Comparison of ENCODE assay signal across 31 cellular contexts in genomic region chr2:11889854-11890253, GRCh38.
"Had no signal": no experiment of that assay in that cellular context is flagged by ENCODE, and none has a peak within 500 bp of the region (broad histone marks: within the 10 kb centered on the region; RNA-seq: fewer than 3 reads in every experiment).

No MANE protein-coding gene starts in this region.

- H2AFZ ChIP-seq: neural progenitor cell, parathyroid adenoma had no signal

- H3K4me1 Mint-ChIP-seq: nephron; neural progenitor cell; stimulated activated memory B cell treated with anti-CD40 and anti-IgM and Interleukin-4, amounts not matched to agents 10 μg/mL and 1 μg/mL and 100 μg/mL, for 72 hours; stimulated activated naive CD8-positive, alpha-beta T cell treated with anti-CD3 and anti-CD28 coated beads, Interleukin-15, amount 100 ng/mL, for 72 hours had no signal

- H3K4me3 ChIP-seq: neural progenitor cell, ovary, psoas muscle, skin epidermis, smooth muscle cell, spleen, suprapubic skin, testis, tibial artery, transverse colon, upper lobe of right lung, uterus had no signal

- H3K4me3 Mint-ChIP-seq: natural killer cell; nephron; neural progenitor cell; stimulated activated memory B cell treated with anti-CD40 and anti-IgM and Interleukin-4, amounts not matched to agents 10 μg/mL and 1 μg/mL and 100 μg/mL, for 72 hours; stimulated activated naive CD8-positive, alpha-beta T cell treated with anti-CD3 and anti-CD28 coated beads, Interleukin-15, amount 100 ng/mL, for 72 hours; type B pancreatic cell had no signal

- H3K9me3 ChIP-seq: ovary, suprapubic skin, testis, uterus had no signal

- H3K27ac ChIP-seq: neural progenitor cell, ovary, parathyroid adenoma, psoas muscle, skin epidermis, spleen, suprapubic skin, testis, tibial artery, transverse colon, upper lobe of right lung, uterus had no signal

- H3K27ac Mint-ChIP-seq: nephron; neural progenitor cell; progenitor cell of endocrine pancreas; stimulated activated memory B cell treated with anti-CD40 and anti-IgM and Interleukin-4, amounts not matched to agents 10 μg/mL and 1 μg/mL and 100 μg/mL, for 72 hours; stimulated activated naive CD8-positive, alpha-beta T cell treated with anti-CD3 and anti-CD28 coated beads, Interleukin-15, amount 100 ng/mL, for 72 hours; type B pancreatic cell had no signal

- H3K79me2 ChIP-seq: parathyroid adenoma had no signal

- DNase-seq: natural killer cell; occipital lobe; ovary; posterior cingulate gyrus; psoas muscle; right cardiac atrium; spleen; stimulated activated CD4-positive, alpha-beta T cell treated with anti-CD3 and anti-CD28 coated beads, Interleukin-12 subunit alpha, Interleukin-12 subunit beta, amount 100 ng/mL, for 4 hours; stimulated activated CD4-positive, alpha-beta T cell treated with anti-CD3 and anti-CD28 coated beads, Interleukin-1b, Interleukin-23, amount 100 ng/mL, for 48 hours; stimulated activated CD4-positive, alpha-beta T cell treated with anti-CD3 and anti-CD28 coated beads, Interleukin-4, amount 100 ng/mL, for 1 hour; stimulated activated CD4-positive, alpha-beta T cell treated with anti-CD3 and anti-CD28 coated beads, Interleukin-4, amount 100 ng/mL, for 4 hours; stimulated activated CD8-positive, alpha-beta memory T cell treated with anti-CD3 and anti-CD28 coated beads, Interleukin-4, amount 100 ng/mL, for 48 hours; stimulated activated naive CD4-positive, alpha-beta T cell; stimulated activated naive CD8-positive, alpha-beta T cell treated with anti-CD3 and anti-CD28 coated beads, Interleukin-15, amount 100 ng/mL, for 72 hours; stimulated activated naive CD8-positive, alpha-beta T cell treated with anti-CD3 and anti-CD28 coated beads, Interleukin-15, Interleukin-2, amounts not matched to agents 100 U/mL and 50 U/mL, for 24 hours; substantia nigra; testis; tibial artery; transverse colon; upper lobe of right lung; uterus had no signal

- H3K9ac ChIP-seq: neural progenitor cell, parathyroid adenoma had no signal

- H3K27me3 ChIP-seq: neural progenitor cell, ovary, spleen, suprapubic skin, testis, tibial artery, transverse colon, upper lobe of right lung, uterus had no signal

- H3K36me3 Mint-ChIP-seq: type B pancreatic cell had no signal

- H3K4me1 ChIP-seq: parathyroid adenoma, psoas muscle, suprapubic skin, testis, tibial artery, transverse colon, upper lobe of right lung, uterus had no signal

- H3K4me2 ChIP-seq: neural progenitor cell, smooth muscle cell had no signal

- H3K36me3 ChIP-seq: neural progenitor cell, ovary, spleen, suprapubic skin, tibial artery, transverse colon, upper lobe of right lung, uterus had no signal

- H3K27me3 Mint-ChIP-seq: progenitor cell of endocrine pancreas; stimulated activated memory B cell treated with anti-CD40 and anti-IgM and Interleukin-4, amounts not matched to agents 10 μg/mL and 1 μg/mL and 100 μg/mL, for 72 hours; stimulated activated naive CD8-positive, alpha-beta T cell treated with anti-CD3 and anti-CD28 coated beads, Interleukin-15, amount 100 ng/mL, for 72 hours; type B pancreatic cell had no signal

- ATAC-seq: natural killer cell; psoas muscle; right cardiac atrium; sciatic nerve; stimulated activated memory B cell treated with anti-CD40 and anti-IgM and Interleukin-4, amounts not matched to agents 10 μg/mL and 1 μg/mL and 100 μg/mL, for 72 hours; stimulated activated naive CD8-positive, alpha-beta T cell treated with anti-CD3 and anti-CD28 coated beads, Interleukin-15, amount 100 ng/mL, for 72 hours; stimulated activated naive CD8-positive, alpha-beta T cell treated with anti-CD3 and anti-CD28 coated beads, Interleukin-15, Interleukin-2, amounts not matched to agents 100 U/mL and 50 U/mL, for 24 hours; upper lobe of right lung had no signal
